Comparison of ENCODE assay signal across 1 cellular context in genomic region chr4:70993181-70994068, GRCh38.
TF ChIP-seq lines count a peak whose summit lies in the region.

TSS of gene DCK (plus strand) at chr4:70993649. CDS start at chr4:70993836, 187 bp downstream.

TF ChIP-seq in HepG2, 621 proteins besides CTCF, POLR2A, EP300 and RAD21 (continued from another document and continues in another):
- TF ChIP-seq ZNF276 (CRISPR knock-in tag; IDR thresholded peaks at IDR 0.05; ENCODE audit: low read depth) (no peak; the same call in 1 of the 2 replicates), ARID5B (CRISPR knock-in tag; IDR thresholded peaks at IDR 0.05) (peak; percentile 76), SKI (IDR thresholded peaks at IDR 0.05; ENCODE audit: partially characterized antibody) (peak; percentile 81), BORCS8-MEF2B (CRISPR knock-in tag; IDR thresholded peaks at IDR 0.05) (peak; percentile 93), E2F5 (CRISPR knock-in tag; conservative IDR thresholded peaks at IDR 0.05) (peak; percentile 96), ZNF878 (CRISPR knock-in tag; IDR thresholded peaks at IDR 0.05) (no peak), HMG20A (CRISPR knock-in tag; IDR thresholded peaks at IDR 0.05; ENCODE audit: borderline replicate concordance) (0 out of 2 replicates have a peak, but pooled peaks have one; percentile 23), ZNF816 (CRISPR knock-in tag; IDR thresholded peaks at IDR 0.05; ENCODE audit: borderline replicate concordance) (peak; percentile 87; the same call in 1 of the 2 replicates), MXD1 (CRISPR knock-in tag; IDR thresholded peaks at IDR 0.05) (peak; percentile 63), HOXA5 (CRISPR knock-in tag; IDR thresholded peaks at IDR 0.05) (no peak; the same call in none of the 2 replicates), MLX (CRISPR knock-in tag; IDR thresholded peaks at IDR 0.05) (peak; percentile 81; the same call in 1 of the 2 replicates), ZNF230 (CRISPR knock-in tag; IDR thresholded peaks at IDR 0.05) (peak; percentile 81; the same call in 1 of the 2 replicates), KLF12 (CRISPR knock-in tag; IDR thresholded peaks at IDR 0.05; ENCODE audit: borderline replicate concordance) (0 out of 2 replicates have a peak, but pooled peaks have one; percentile 39), GABPA (IDR thresholded peaks at IDR 0.05; ENCODE audit: low read depth, low read length) (peak; percentile 41; the same call in 1 of the 2 replicates), GABPA (CRISPR knock-in tag; IDR thresholded peaks at IDR 0.05; ENCODE audit: low read depth) (peak; percentile 61), ZBTB43 (CRISPR knock-in tag; conservative IDR thresholded peaks at IDR 0.05) (peak; percentile 69; the same call in 1 of the 2 replicates), ZSCAN30 (CRISPR knock-in tag; IDR thresholded peaks at IDR 0.05) (peak; percentile 44; the same call in 1 of the 2 replicates), ZNF740 (CRISPR knock-in tag; IDR thresholded peaks at IDR 0.05) (no peak), ZNF329 (CRISPR knock-in tag; IDR thresholded peaks at IDR 0.05; ENCODE audit: low read depth) (peak; percentile 24; the same call in 1 of the 2 replicates), SIX4 (CRISPR knock-in tag; IDR thresholded peaks at IDR 0.05) (peak; percentile 24; the same call in 1 of the 2 replicates), TCF7L2 (IDR thresholded peaks at IDR 0.05; ENCODE audit: low read depth, low read length) (no peak), GZF1 (CRISPR knock-in tag; IDR thresholded peaks at IDR 0.05) (no peak; the same call in 1 of the 2 replicates), ZNF407 (CRISPR knock-in tag; IDR thresholded peaks at IDR 0.05; ENCODE audit: not compliant biosample characterization) (peak; percentile 71)
- TF ChIP-seq, protein P1, sequence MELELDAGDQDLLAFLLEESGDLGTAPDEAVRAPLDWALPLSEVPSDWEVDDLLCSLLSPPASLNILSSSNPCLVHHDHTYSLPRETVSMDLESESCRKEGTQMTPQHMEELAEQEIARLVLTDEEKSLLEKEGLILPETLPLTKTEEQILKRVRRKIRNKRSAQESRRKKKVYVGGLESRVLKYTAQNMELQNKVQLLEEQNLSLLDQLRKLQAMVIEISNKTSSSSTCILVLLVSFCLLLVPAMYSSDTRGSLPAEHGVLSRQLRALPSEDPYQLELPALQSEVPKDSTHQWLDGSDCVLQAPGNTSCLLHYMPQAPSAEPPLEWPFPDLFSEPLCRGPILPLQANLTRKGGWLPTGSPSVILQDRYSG (CRISPR knock-in tag; IDR thresholded peaks at IDR 0.05) = peak; percentile 43; the same call in 1 of the 2 replicates
- TF ChIP-seq, protein P2, sequence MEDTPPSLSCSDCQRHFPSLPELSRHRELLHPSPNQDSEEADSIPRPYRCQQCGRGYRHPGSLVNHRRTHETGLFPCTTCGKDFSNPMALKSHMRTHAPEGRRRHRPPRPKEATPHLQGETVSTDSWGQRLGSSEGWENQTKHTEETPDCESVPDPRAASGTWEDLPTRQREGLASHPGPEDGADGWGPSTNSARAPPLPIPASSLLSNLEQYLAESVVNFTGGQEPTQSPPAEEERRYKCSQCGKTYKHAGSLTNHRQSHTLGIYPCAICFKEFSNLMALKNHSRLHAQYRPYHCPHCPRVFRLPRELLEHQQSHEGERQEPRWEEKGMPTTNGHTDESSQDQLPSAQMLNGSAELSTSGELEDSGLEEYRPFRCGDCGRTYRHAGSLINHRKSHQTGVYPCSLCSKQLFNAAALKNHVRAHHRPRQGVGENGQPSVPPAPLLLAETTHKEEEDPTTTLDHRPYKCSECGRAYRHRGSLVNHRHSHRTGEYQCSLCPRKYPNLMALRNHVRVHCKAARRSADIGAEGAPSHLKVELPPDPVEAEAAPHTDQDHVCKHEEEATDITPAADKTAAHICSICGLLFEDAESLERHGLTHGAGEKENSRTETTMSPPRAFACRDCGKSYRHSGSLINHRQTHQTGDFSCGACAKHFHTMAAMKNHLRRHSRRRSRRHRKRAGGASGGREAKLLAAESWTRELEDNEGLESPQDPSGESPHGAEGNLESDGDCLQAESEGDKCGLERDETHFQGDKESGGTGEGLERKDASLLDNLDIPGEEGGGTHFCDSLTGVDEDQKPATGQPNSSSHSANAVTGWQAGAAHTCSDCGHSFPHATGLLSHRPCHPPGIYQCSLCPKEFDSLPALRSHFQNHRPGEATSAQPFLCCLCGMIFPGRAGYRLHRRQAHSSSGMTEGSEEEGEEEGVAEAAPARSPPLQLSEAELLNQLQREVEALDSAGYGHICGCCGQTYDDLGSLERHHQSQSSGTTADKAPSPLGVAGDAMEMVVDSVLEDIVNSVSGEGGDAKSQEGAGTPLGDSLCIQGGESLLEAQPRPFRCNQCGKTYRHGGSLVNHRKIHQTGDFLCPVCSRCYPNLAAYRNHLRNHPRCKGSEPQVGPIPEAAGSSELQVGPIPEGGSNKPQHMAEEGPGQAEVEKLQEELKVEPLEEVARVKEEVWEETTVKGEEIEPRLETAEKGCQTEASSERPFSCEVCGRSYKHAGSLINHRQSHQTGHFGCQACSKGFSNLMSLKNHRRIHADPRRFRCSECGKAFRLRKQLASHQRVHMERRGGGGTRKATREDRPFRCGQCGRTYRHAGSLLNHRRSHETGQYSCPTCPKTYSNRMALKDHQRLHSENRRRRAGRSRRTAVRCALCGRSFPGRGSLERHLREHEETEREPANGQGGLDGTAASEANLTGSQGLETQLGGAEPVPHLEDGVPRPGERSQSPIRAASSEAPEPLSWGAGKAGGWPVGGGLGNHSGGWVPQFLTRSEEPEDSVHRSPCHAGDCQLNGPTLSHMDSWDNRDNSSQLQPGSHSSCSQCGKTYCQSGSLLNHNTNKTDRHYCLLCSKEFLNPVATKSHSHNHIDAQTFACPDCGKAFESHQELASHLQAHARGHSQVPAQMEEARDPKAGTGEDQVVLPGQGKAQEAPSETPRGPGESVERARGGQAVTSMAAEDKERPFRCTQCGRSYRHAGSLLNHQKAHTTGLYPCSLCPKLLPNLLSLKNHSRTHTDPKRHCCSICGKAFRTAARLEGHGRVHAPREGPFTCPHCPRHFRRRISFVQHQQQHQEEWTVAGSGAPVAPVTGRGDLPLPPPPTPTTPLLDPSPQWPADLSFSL (CRISPR knock-in tag; IDR thresholded peaks at IDR 0.05) = no peak
